ENCODE assay signal across 9 cellular contexts in genomic region chr7:104982308-104982755, GRCh38. TPM values are rescaled to one million over a fixed set of nuclear protein-coding genes. Genes with fewer than 3 reads are reported as not detected.
A peak's percentile ranks its signal among the peaks of the same experiment; 100 is the strongest.
DNase-seq lines count a peak whose midpoint lies in the region; ATAC-seq and TF ChIP-seq lines count a peak whose summit lies in the region.
"Had no signal": no experiment of that assay in that cellular context is flagged by ENCODE, and none has a peak within 500 bp of the region (broad histone marks: within the 10 kb centered on the region; RNA-seq: fewer than 3 reads in every experiment).

No MANE protein-coding gene starts in this region.

- intact Hi-C loops in PC-9 (cut with micrococcal nuclease; ENCODE audit: unreplicated experiment): loop anchor here (5.0 kb wide), 5 partner anchors 40 to 1170 kb away; partner anchors contain the start of gene SRPK2

- H3K4me2 ChIP-seq in PC-9 (peak overlapping the region; percentile 84; the same call in 1 of the 2 replicates), parathyroid adenoma (ENCODE audit: low read length) (peak overlapping the region; percentile 93)

- peak; percentile 46 for DNase-seq in Daoy (ENCODE audit: low read depth)
- no peak for DNase-seq in PC-9
- no peak for DNase-seq in epidermal melanocyte (ENCODE audit: insufficient read length, low spot score)
- DNase-seq: MG63 had no signal

- peaks cover 42% of the 10 kb centered on the region for H3K79me2 ChIP-seq in PC-9 (ENCODE audit: low read depth)
- H3K79me2 ChIP-seq in parathyroid adenoma: no peaks in the 10 kb centered on the region

- CTCF ChIA-PET in PC-9 (lab: Charles Lee): interaction anchor here (0.9 kb wide), 1 partner anchor 9 kb away, joined by 3 read pairs; no protein-coding TSS in a partner anchor

- H4K20me1 ChIP-seq in PC-9 (ENCODE audit: insufficient read depth): peaks cover 6% of the 10 kb centered on the region

- BruUV-seq in PC-9 (replicated peaks; lab: Mats Ljungman, UMichigan): no TSS peak

- ATAC-seq in GM21515 (IDR thresholded peaks at IDR 0.05; ENCODE audit: unreplicated experiment) (no peak), HG03520 (IDR thresholded peaks at IDR 0.05; ENCODE audit: unreplicated experiment) (no peak), HG03354 (IDR thresholded peaks at IDR 0.05; ENCODE audit: poor library complexity, severe bottlenecking, unreplicated experiment) (no peak)

- peaks cover 9% of the 10 kb centered on the region; the same call in 1 of the 2 replicates for H3K36me3 ChIP-seq in PC-9 (ENCODE audit: low read depth)
- no peaks in the 10 kb centered on the region for H3K36me3 ChIP-seq in duodenal mucosa (ENCODE audit: control insufficient read depth in 1 of 2, insufficient read depth in 2 of 2, low read length in 2 of 2)
- H3K36me3 ChIP-seq in parathyroid adenoma (ENCODE audit: control insufficient read depth, insufficient read depth, low read length): no peaks in the 10 kb centered on the region

- POLR2A ChIA-PET in PC-9 (lab: Charles Lee; ENCODE audit: unreplicated experiment): no interaction called here

- H2AFZ ChIP-seq in PC-9: no peak overlapping the region
- H2AFZ ChIP-seq in parathyroid adenoma: no peak overlapping the region

- H3K9me2 ChIP-seq in PC-9 (ENCODE audit: insufficient read depth): no peaks in the 10 kb centered on the region

- TF ChIP-seq CTCF in PC-9 (conservative IDR thresholded peaks at IDR 0.05) (no peak), parathyroid adenoma (IDR thresholded peaks at IDR 0.05) (no peak)

- H3K9ac ChIP-seq in duodenal mucosa (ENCODE audit: low read depth in 1 of 2, low read length in 2 of 2) (peak overlapping the region in 1 of 2 donors; percentile 98), parathyroid adenoma (no peak overlapping the region)

- H3K27ac ChIP-seq in PC-9 (no peak overlapping the region), duodenal mucosa (ENCODE audit: low read depth, low read length) (peak overlapping the region; percentile 98), parathyroid adenoma (peak overlapping the region; percentile 17)

- peaks cover 45% of the 10 kb centered on the region for H3F3A ChIP-seq in PC-9 (ENCODE audit: insufficient read depth, low read depth)

- no peaks in the 10 kb centered on the region for H3K9me3 ChIP-seq in PC-9 (ENCODE audit: insufficient read depth, low read depth)
- H3K9me3 ChIP-seq in duodenal mucosa (ENCODE audit: control insufficient read depth in 1 of 2, low read length in 2 of 2): no peaks in the 10 kb centered on the region
- H3K9me3 ChIP-seq in parathyroid adenoma (ENCODE audit: control insufficient read depth, low read length): no peaks in the 10 kb centered on the region
- H3K9me3 ChIP-seq: MG63 had no signal

- H3K4me1 ChIP-seq in PC-9 (replicated peaks; ENCODE audit: insufficient read depth) (peaks cover 35% of the 10 kb centered on the region), duodenal mucosa (ENCODE audit: control insufficient read depth in 1 of 2, insufficient read depth in 2 of 2, low read length in 2 of 2) (peaks cover 53 to 68% of the 10 kb centered on the region in 2 donors), parathyroid adenoma (peaks cover 20% of the 10 kb centered on the region)

- H3K27me3 ChIP-seq in PC-9 (ENCODE audit: insufficient read depth, low read depth) (no peaks in the 10 kb centered on the region), duodenal mucosa (ENCODE audit: control insufficient read depth in 1 of 2, insufficient read depth in 2 of 2, low read length in 2 of 2) (no peaks in the 10 kb centered on the region), parathyroid adenoma (ENCODE audit: control insufficient read depth, insufficient read depth, low read length) (no peaks in the 10 kb centered on the region)
- H3K27me3 ChIP-seq: MG63 had no signal

- no peak overlapping the region for H3K4me3 ChIP-seq in PC-9
- peak overlapping the region in 1 of 2 donors; percentile 90 for H3K4me3 ChIP-seq in duodenal mucosa (ENCODE audit: low read depth in 1 of 2, low read length in 2 of 2)
- no peak overlapping the region for H3K4me3 ChIP-seq in parathyroid adenoma (ENCODE audit: low read depth, low read length)

RNA-seq across cellular contexts. Expression of gene KMT2E, which starts 31.7 kb away (rescaled TPM):
- total RNA-seq in Daoy (2014; rRNA removed; shearing (Covaris generic)): 36.7 and 66.7 TPM in 2 replicates
- total RNA-seq in PC-9 (2021): 58.6 and 68.1 TPM in 2 replicates
